Comparison of ENCODE assay signal across 15 cellular contexts in the genomic region with DNA sequence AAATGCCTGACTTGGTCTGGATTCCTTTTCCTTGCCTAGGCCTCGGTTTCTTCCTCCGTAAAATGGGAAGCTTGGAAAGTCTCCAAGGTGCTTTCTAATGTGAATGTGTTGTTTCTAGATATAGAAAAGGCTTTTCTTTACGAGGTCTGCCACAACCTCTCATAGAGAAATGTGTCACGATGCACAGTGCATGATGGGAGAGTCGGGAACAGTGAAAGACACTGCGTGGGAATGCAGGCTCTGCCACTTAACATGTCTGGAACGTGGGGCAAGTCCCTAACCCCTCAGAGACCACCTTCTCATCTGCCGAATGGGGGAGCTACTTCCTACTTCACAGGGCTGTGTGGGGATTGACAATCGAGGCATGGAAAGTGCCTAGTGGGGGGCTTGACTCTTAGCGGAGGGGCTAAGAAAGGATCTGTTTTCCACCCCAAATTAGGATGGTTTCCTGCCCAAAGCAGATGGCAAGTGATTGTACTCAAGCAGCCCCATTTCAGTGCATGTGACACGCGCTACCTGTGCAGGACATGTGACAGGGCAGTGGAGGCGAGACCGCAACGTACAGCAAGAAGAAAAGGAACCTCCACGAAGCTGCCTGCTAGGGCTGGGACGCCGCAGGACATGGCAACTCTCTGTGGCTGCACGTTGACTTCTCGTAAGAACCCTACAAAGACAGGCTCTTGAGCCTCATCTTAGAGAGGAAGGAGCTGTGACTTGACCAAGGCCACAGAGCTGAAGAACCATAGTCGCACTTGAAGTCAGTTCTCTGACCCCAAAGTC.
DNase-seq lines count a peak whose midpoint lies in the region; ATAC-seq and TF ChIP-seq lines count a peak whose summit lies in the region.
"Had no signal": no experiment of that assay in that cellular context is flagged by ENCODE, and none has a peak within 500 bp of the region (broad histone marks: within the 10 kb centered on the region; RNA-seq: fewer than 3 reads in every experiment).

No MANE protein-coding gene starts in this region.

- DNase-seq in HCEC 1CT, result peak; percentile 3
- peak; percentile 77 for DNase-seq in chondrocyte (ENCODE audit: low spot score)
- DNase-seq in nephron progenitor cell, result no peak
- peak; percentile 46 for DNase-seq in posterior vena cava (ENCODE audit: low spot score)
- DNase-seq in kidney glomerular epithelial cell (lab: John Stamatoyannopoulos, UW), result no peak
- no peak for DNase-seq in HUDEP-2 (lab: John Stamatoyannopoulos, UW; ENCODE audit: unreplicated experiment in 76 of 76)
- DNase-seq in activated CD4-positive, alpha-beta T cell treated with anti-CD3 and anti-CD28 coated beads for 1 hour, result no peak
- DNase-seq: BE2C; CD4-positive, alpha-beta memory T cell; DMS153; DMS79 treated with DMSO at 0.1 percent for 48 hours; GDM1; IMR-90; KG1 had no signal

- no peaks in the 10 kb centered on the region for H3K27me3 Mint-ChIP-seq in chondrocyte (ENCODE audit: low read depth)
- peaks cover 11% of the 10 kb centered on the region for H3K27me3 Mint-ChIP-seq in nephron progenitor cell (ENCODE audit: low read depth, poor library complexity)
- H3K27me3 Mint-ChIP-seq: CD4-positive, alpha-beta memory T cell had no signal

- TF ChIP-seq CTCF in chondrocyte (IDR thresholded peaks at IDR 0.05), result no peak
- TF ChIP-seq CTCF in nephron progenitor cell (IDR thresholded peaks at IDR 0.05), result no peak

- H3K27ac Mint-ChIP-seq in chondrocyte (ENCODE audit: unreplicated experiment) (no peak overlapping the region), nephron progenitor cell (peak overlapping the region; percentile 57)
- H3K27ac Mint-ChIP-seq: CD4-positive, alpha-beta memory T cell had no signal

- H3K36me3 Mint-ChIP-seq in chondrocyte (ENCODE audit: low read depth) (no peaks in the 10 kb centered on the region), nephron progenitor cell (ENCODE audit: low read depth) (no peaks in the 10 kb centered on the region)
- H3K36me3 Mint-ChIP-seq: CD4-positive, alpha-beta memory T cell had no signal

- H3K4me1 Mint-ChIP-seq in chondrocyte (ENCODE audit: low read depth), result no peaks in the 10 kb centered on the region
- peaks cover 53% of the 10 kb centered on the region for H3K4me1 Mint-ChIP-seq in nephron progenitor cell
- H3K4me1 Mint-ChIP-seq: CD4-positive, alpha-beta memory T cell had no signal

- H3K4me3 Mint-ChIP-seq in chondrocyte (ENCODE audit: unreplicated experiment) (no peak overlapping the region), nephron progenitor cell (no peak overlapping the region)
- H3K4me3 Mint-ChIP-seq: CD4-positive, alpha-beta memory T cell had no signal

- H3K9me3 Mint-ChIP-seq in chondrocyte (ENCODE audit: low read depth) (no peaks in the 10 kb centered on the region), nephron progenitor cell (no peaks in the 10 kb centered on the region)
- H3K9me3 Mint-ChIP-seq: CD4-positive, alpha-beta memory T cell had no signal

- intact Hi-C loops in posterior vena cava (cut with DNase I), result no loop called here

- ATAC-seq in GM18868 (IDR thresholded peaks at IDR 0.05; ENCODE audit: unreplicated experiment), result no peak

Comparison
In these comparisons a context has a peak if more than half of its experiments do, and no peak if none do; other contexts are left out.
1. DNase-seq: peak in HCEC 1CT (single experiment), chondrocyte (single experiment) and posterior vena cava (single experiment); none in nephron progenitor cell (single experiment), kidney glomerular epithelial cell (single experiment), HUDEP-2 (0 of 76) and activated CD4-positive, alpha-beta T cell treated with anti-CD3 and anti-CD28 coated beads for 1 hour (single experiment).